ENCODE assay signal across 13 cellular contexts in genomic region chr2:149611100-149611820, GRCh38. TPM values are rescaled to one million over a fixed set of nuclear protein-coding genes. Genes with fewer than 3 reads are reported as not detected.
DNase-seq lines count a peak whose midpoint lies in the region; TF ChIP-seq lines count a peak whose summit lies in the region.
"Had no signal": no experiment of that assay in that cellular context is flagged by ENCODE, and none has a peak within 500 bp of the region (broad histone marks: within the 10 kb centered on the region; RNA-seq: fewer than 3 reads in every experiment).

No MANE protein-coding gene starts in this region.

- H3K4me1 Mint-ChIP-seq in glutamatergic neuron (ENCODE audit: low read depth, unreplicated experiment): no peaks in the 10 kb centered on the region
- H3K4me1 Mint-ChIP-seq: stimulated activated effector memory CD8-positive, alpha-beta T cell treated with anti-CD3 and anti-CD28 coated beads, Interleukin-12 subunit alpha, Interleukin-12 subunit beta, amount 100 ng/mL, for 72 hours had no signal

- 0 out of 2 replicates have a peak, but pooled peaks cover 3% of the 10 kb centered on the region for H3K9me3 ChIP-seq in SJCRH30 (replicated peaks)
- H3K9me3 ChIP-seq: BLaER1 treated with 17β-estradiol and CSF1 and Interleukin-3, amounts not matched to agents 10 nM and 100 nM had no signal

- no peaks in the 10 kb centered on the region for H3K27me3 ChIP-seq in SJCRH30
- H3K27me3 ChIP-seq: BLaER1 treated with 17β-estradiol and CSF1 and Interleukin-3, amounts not matched to agents 10 nM and 100 nM had no signal

- peaks cover 22% of the 10 kb centered on the region for H3K4me1 ChIP-seq in SJCRH30
- H3K4me1 ChIP-seq: BLaER1 treated with 17β-estradiol and CSF1 and Interleukin-3, amounts not matched to agents 10 nM and 100 nM had no signal

- no peak for TF ChIP-seq CTCF in glutamatergic neuron (IDR thresholded peaks at IDR 0.05; ENCODE audit: partially characterized antibody, unreplicated experiment)

- no peaks in the 10 kb centered on the region for H3K36me3 ChIP-seq in SJCRH30
- H3K36me3 ChIP-seq: BLaER1 treated with 17β-estradiol and CSF1 and Interleukin-3, amounts not matched to agents 10 nM and 100 nM had no signal

- no peaks in the 10 kb centered on the region for H3K27me3 Mint-ChIP-seq in glutamatergic neuron (ENCODE audit: unreplicated experiment)

- peaks cover 2% of the 10 kb centered on the region for H3K9me3 Mint-ChIP-seq in glutamatergic neuron (ENCODE audit: unreplicated experiment)
- H3K9me3 Mint-ChIP-seq: stimulated activated effector memory CD8-positive, alpha-beta T cell treated with anti-CD3 and anti-CD28 coated beads, Interleukin-12 subunit alpha, Interleukin-12 subunit beta, amount 100 ng/mL, for 72 hours had no signal

- no peak overlapping the region for H3K4me3 Mint-ChIP-seq in glutamatergic neuron (ENCODE audit: unreplicated experiment)
- H3K4me3 Mint-ChIP-seq: stimulated activated effector memory CD8-positive, alpha-beta T cell treated with anti-CD3 and anti-CD28 coated beads, Interleukin-12 subunit alpha, Interleukin-12 subunit beta, amount 100 ng/mL, for 72 hours had no signal

- H3K27ac Mint-ChIP-seq in glutamatergic neuron (ENCODE audit: unreplicated experiment): no peak overlapping the region
- H3K27ac Mint-ChIP-seq: stimulated activated effector memory CD8-positive, alpha-beta T cell treated with anti-CD3 and anti-CD28 coated beads, Interleukin-12 subunit alpha, Interleukin-12 subunit beta, amount 100 ng/mL, for 72 hours had no signal

- H3K36me3 Mint-ChIP-seq in glutamatergic neuron (ENCODE audit: unreplicated experiment): no peaks in the 10 kb centered on the region
- H3K36me3 Mint-ChIP-seq: stimulated activated effector memory CD8-positive, alpha-beta T cell treated with anti-CD3 and anti-CD28 coated beads, Interleukin-12 subunit alpha, Interleukin-12 subunit beta, amount 100 ng/mL, for 72 hours had no signal

- no peak overlapping the region for H3K4me3 ChIP-seq in SJCRH30
- H3K4me3 ChIP-seq: BLaER1 treated with 17β-estradiol and CSF1 and Interleukin-3, amounts not matched to agents 10 nM and 100 nM had no signal

- H3K27ac ChIP-seq in SJCRH30: peak overlapping the region; percentile 17; the same call in 1 of the 2 replicates
- H3K27ac ChIP-seq: BLaER1 treated with 17β-estradiol and CSF1 and Interleukin-3, amounts not matched to agents 10 nM and 100 nM had no signal

- peak; percentile 23 for DNase-seq in SIG-M5 treated with dmso at 0.1 percent for 504 hours (lab: John Stamatoyannopoulos, UW; ENCODE audit: unreplicated experiment)
- DNase-seq in SIG-M5 (lab: John Stamatoyannopoulos, UW): no peak
- DNase-seq in SJCRH30: peak; percentile 46 to 80
- DNase-seq in glutamatergic neuron: peak; percentile 21
- DNase-seq in HK-2 (ENCODE audit: unreplicated experiment): no peak
- no peak for DNase-seq in effector CD8-positive, alpha-beta T cell (lab: John Stamatoyannopoulos, UW)
- DNase-seq in mucosa of gallbladder (ENCODE audit: low spot score): no peak
- DNase-seq in NAMALWA (ENCODE audit: low spot score): no peak
- DNase-seq: activated T-cell treated with anti-CD3 and anti-CD28 coated beads, Interleukin-2, amount 50 U/mL, for 48 hours; cerebellar nuclear complex; head of caudate nucleus had no signal

RNA-seq across cellular contexts. Expression of gene MMADHC, which starts 23.7 kb away (rescaled TPM):
- 99.3 and 104 TPM in 2 replicates for total RNA-seq in SJCRH30 (2014; rRNA removed; shearing (Covaris generic))
- 74.3 TPM for total RNA-seq in glutamatergic neuron (ENCODE audit: unreplicated experiment)
- 74.2 TPM for total RNA-seq in mucosa of gallbladder

Comparison
In these comparisons a context has a peak if more than half of its experiments do, and no peak if none do; other contexts are left out.
1. DNase-seq: peak in SIG-M5 treated with dmso at 0.1 percent for 504 hours (single experiment), SJCRH30 (2 of 2) and glutamatergic neuron (single experiment); none in SIG-M5 (single experiment), HK-2 (single experiment), effector CD8-positive, alpha-beta T cell (single experiment), mucosa of gallbladder (single experiment) and NAMALWA (single experiment).